8 cellular contexts compared by ENCODE assay signal in genomic region chr11:72352859-72353551, GRCh38.
DNase-seq lines count a peak whose midpoint lies in the region; ATAC-seq and TF ChIP-seq lines count a peak whose summit lies in the region.

No MANE protein-coding gene starts in this region.

- H3K4me1 Mint-ChIP-seq in osteocyte (ENCODE audit: unreplicated experiment) = no peaks in the 10 kb centered on the region

- peak; percentile 68 for ATAC-seq in GM18870 (IDR thresholded peaks at IDR 0.05; ENCODE audit: unreplicated experiment)
- peak; percentile 61 for ATAC-seq in HG03196 (IDR thresholded peaks at IDR 0.05; ENCODE audit: unreplicated experiment)
- ATAC-seq in GM18519 (IDR thresholded peaks at IDR 0.05; ENCODE audit: low FRiP score, unreplicated experiment) = no peak

- H3K27me3 Mint-ChIP-seq in osteocyte (ENCODE audit: unreplicated experiment) = no peaks in the 10 kb centered on the region

- H3K27ac Mint-ChIP-seq in osteocyte (ENCODE audit: unreplicated experiment) = no peak overlapping the region

- H3K4me3 Mint-ChIP-seq in osteocyte (ENCODE audit: unreplicated experiment) = no peak overlapping the region

- peak; percentile 77 for DNase-seq in DMS 273 treated with DMSO at 0.1 percent for 48 hours (lab: John Stamatoyannopoulos, UW)
- peak in 35 of 58 donors; percentile 1 to 68 (median 22) for DNase-seq in anterior cingulate cortex (lab: John Stamatoyannopoulos, UW)
- DNase-seq in osteocyte (ENCODE audit: extremely low spot score, unreplicated experiment) = no peak
- DNase-seq in NCI-H226 = no peak
- no peak for DNase-seq in RPMI8226

- TF ChIP-seq CTCF in osteocyte (IDR thresholded peaks at IDR 0.05) = peak; percentile 68

- H3K36me3 Mint-ChIP-seq in osteocyte (ENCODE audit: unreplicated experiment) = peaks cover 5% of the 10 kb centered on the region

- H3K9me3 Mint-ChIP-seq in osteocyte (ENCODE audit: unreplicated experiment) = no peaks in the 10 kb centered on the region

Comparison
In these comparisons a context has a peak if more than half of its experiments do, and no peak if none do; other contexts are left out.
1. DNase-seq: peak in DMS 273 treated with DMSO at 0.1 percent for 48 hours (single experiment) and anterior cingulate cortex (35 of 58); none in osteocyte (single experiment), NCI-H226 (single experiment) and RPMI8226 (single experiment).